In the genomic region with DNA sequence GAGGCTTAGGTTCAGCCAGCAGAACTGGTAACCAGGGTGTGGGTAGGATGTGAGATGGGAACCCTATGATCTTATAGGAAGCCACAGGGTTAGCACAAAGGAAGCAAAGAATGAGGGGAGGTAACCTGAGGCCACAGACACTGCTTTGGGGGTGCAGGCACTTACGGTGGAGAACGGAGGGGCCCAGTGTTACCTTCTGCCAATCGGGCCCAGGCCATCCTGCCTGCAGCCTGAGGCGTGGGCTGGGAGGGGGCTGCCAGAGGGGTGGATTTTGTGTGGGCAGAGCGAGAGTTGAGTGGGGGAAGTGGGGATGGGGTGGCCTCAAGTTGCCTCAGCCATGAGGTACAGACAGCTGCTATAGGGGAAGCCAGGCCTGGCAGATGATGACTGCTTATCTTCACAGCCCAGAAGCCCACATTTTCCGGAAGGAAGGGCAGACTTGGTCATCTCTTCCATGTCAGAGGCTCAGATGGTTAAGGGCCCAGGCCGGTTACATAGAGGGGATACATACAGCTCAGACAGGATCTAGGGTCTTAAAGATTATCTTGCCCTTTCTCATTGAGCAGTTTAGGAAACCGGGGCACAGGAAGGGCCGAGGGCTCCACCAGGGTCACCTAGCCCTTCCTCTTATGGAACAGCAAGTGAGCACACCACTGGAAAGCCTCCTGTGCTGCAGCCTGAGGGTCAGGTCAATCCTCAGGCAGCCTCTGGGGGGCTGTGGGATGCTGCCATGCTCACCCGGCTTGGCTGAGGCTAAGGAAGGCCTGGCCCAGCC, we compare ENCODE assay signal across 1 cellular context.
TF ChIP-seq lines count a peak whose summit lies in the region.

No MANE protein-coding gene starts in this region.

TF ChIP-seq in K562, 482 proteins besides CTCF, POLR2A, EP300 and RAD21 (continued from another document and continues in another):
- no peak for TF ChIP-seq CHAMP1 (IDR thresholded peaks at IDR 0.05)
- no peak for TF ChIP-seq PHB (CRISPR knock-in tag; IDR thresholded peaks at IDR 0.05)
- no peak for TF ChIP-seq NFATC3 (IDR thresholded peaks at IDR 0.05)
- TF ChIP-seq FOXK1 (CRISPR knock-in tag; IDR thresholded peaks at IDR 0.05; ENCODE audit: borderline replicate concordance) = no peak
- TF ChIP-seq POLR2G (IDR thresholded peaks at IDR 0.05; ENCODE audit: low read depth, low read length) = no peak
- peak; percentile 95 for TF ChIP-seq RNF2 (IDR thresholded peaks at IDR 0.05)
- no peak for TF ChIP-seq ZKSCAN1 (IDR thresholded peaks at IDR 0.05; ENCODE audit: low read depth, low read length)
- TF ChIP-seq, protein P1, sequence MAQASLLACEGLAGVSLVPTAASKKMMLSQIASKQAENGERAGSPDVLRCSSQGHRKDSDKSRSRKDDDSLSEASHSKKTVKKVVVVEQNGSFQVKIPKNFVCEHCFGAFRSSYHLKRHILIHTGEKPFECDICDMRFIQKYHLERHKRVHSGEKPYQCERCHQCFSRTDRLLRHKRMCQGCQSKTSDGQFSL (CRISPR knock-in tag; IDR thresholded peaks at IDR 0.05) = peak; percentile 75
- TF ChIP-seq, protein P1 (tag; IDR thresholded peaks at IDR 0.05) = no peak
- peak; percentile 76; the same call in 1 of the 2 replicates for TF ChIP-seq OTX1 (CRISPR knock-in tag; IDR thresholded peaks at IDR 0.05)
- TF ChIP-seq, protein P2, sequence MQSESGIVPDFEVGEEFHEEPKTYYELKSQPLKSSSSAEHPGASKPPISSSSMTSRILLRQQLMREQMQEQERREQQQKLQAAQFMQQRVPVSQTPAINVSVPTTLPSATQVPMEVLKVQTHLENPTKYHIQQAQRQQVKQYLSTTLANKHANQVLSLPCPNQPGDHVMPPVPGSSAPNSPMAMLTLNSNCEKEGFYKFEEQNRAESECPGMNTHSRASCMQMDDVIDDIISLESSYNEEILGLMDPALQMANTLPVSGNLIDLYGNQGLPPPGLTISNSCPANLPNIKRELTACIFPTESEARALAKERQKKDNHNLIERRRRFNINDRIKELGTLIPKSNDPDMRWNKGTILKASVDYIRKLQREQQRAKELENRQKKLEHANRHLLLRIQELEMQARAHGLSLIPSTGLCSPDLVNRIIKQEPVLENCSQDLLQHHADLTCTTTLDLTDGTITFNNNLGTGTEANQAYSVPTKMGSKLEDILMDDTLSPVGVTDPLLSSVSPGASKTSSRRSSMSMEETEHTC (IDR thresholded peaks at IDR 0.05) = 0 out of 2 replicates have a peak, but pooled peaks have one; percentile 48
- 0 out of 2 replicates have a peak, but pooled peaks have one; percentile 65 for TF ChIP-seq ZNF695 (CRISPR knock-in tag; IDR thresholded peaks at IDR 0.05)
- peak; percentile 76; the same call in 1 of the 2 replicates for TF ChIP-seq NCOA1 (IDR thresholded peaks at IDR 0.05; ENCODE audit: low read depth)
- peak; percentile 54; the same call in 1 of the 2 replicates for TF ChIP-seq SPI1 (IDR thresholded peaks at IDR 0.05; ENCODE audit: borderline replicate concordance, low read depth, low read length)
- TF ChIP-seq HBP1 (CRISPR knock-in tag; IDR thresholded peaks at IDR 0.05) = peak; percentile 78
- TF ChIP-seq, protein P3, sequence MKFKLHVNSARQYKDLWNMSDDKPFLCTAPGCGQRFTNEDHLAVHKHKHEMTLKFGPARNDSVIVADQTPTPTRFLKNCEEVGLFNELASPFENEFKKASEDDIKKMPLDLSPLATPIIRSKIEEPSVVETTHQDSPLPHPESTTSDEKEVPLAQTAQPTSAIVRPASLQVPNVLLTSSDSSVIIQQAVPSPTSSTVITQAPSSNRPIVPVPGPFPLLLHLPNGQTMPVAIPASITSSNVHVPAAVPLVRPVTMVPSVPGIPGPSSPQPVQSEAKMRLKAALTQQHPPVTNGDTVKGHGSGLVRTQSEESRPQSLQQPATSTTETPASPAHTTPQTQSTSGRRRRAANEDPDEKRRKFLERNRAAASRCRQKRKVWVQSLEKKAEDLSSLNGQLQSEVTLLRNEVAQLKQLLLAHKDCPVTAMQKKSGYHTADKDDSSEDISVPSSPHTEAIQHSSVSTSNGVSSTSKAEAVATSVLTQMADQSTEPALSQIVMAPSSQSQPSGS (CRISPR knock-in tag; IDR thresholded peaks at IDR 0.05) = no peak
- TF ChIP-seq FOSL1 (tag; conservative IDR thresholded peaks at IDR 0.05) = peak; percentile 57
- TF ChIP-seq TFE3 (CRISPR knock-in tag; IDR thresholded peaks at IDR 0.05) = no peak
- TF ChIP-seq RBM25 (IDR thresholded peaks at IDR 0.05; ENCODE audit: low read depth, low read length, severe bottlenecking) = no peak
- no peak for TF ChIP-seq SMAD3 (CRISPR knock-in tag; conservative IDR thresholded peaks at IDR 0.05)
- peak; percentile 65 for TF ChIP-seq MYC (IDR thresholded peaks at IDR 0.05; ENCODE audit: low read depth, low read length)
- no peak for TF ChIP-seq MYC (CRISPR knock-in tag; IDR thresholded peaks at IDR 0.05; ENCODE audit: borderline replicate concordance, low read depth)
- peak; percentile 36; the same call in 1 of the 2 replicates for TF ChIP-seq EP400 (IDR thresholded peaks at IDR 0.05)
- no peak for TF ChIP-seq SAFB2 (IDR thresholded peaks at IDR 0.05; ENCODE audit: borderline replicate concordance, low read depth, low read length, severe bottlenecking)
- peak in 1 of 2 experiments; percentile 74; a peak in 2 of 4 replicates for TF ChIP-seq TBL1XR1 (IDR thresholded peaks at IDR 0.05; ENCODE audit: low read length in 2 of 2)
- peak; percentile 11; the same call in 1 of the 2 replicates for TF ChIP-seq BCL6 (CRISPR knock-in tag; IDR thresholded peaks at IDR 0.05)
- peak; percentile 54; the same call in 1 of the 2 replicates for TF ChIP-seq ATF3 (IDR thresholded peaks at IDR 0.05)
- no peak for TF ChIP-seq ATF3 (CRISPR knock-in tag; conservative IDR thresholded peaks at IDR 0.05)
- TF ChIP-seq ZNF134 (CRISPR knock-in tag; conservative IDR thresholded peaks at IDR 0.05) = peak; percentile 33; the same call in 1 of the 2 replicates
- no peak for TF ChIP-seq KHSRP (IDR thresholded peaks at IDR 0.05)
- TF ChIP-seq SRSF1 (IDR thresholded peaks at IDR 0.05; ENCODE audit: low read depth, low read length) = no peak
- TF ChIP-seq CREM (IDR thresholded peaks at IDR 0.05; ENCODE audit: low read depth) = peak; percentile 71; the same call in 1 of the 2 replicates
- TF ChIP-seq ZNF224 (CRISPR knock-in tag; IDR thresholded peaks at IDR 0.05) = no peak
- TF ChIP-seq, protein P4, sequence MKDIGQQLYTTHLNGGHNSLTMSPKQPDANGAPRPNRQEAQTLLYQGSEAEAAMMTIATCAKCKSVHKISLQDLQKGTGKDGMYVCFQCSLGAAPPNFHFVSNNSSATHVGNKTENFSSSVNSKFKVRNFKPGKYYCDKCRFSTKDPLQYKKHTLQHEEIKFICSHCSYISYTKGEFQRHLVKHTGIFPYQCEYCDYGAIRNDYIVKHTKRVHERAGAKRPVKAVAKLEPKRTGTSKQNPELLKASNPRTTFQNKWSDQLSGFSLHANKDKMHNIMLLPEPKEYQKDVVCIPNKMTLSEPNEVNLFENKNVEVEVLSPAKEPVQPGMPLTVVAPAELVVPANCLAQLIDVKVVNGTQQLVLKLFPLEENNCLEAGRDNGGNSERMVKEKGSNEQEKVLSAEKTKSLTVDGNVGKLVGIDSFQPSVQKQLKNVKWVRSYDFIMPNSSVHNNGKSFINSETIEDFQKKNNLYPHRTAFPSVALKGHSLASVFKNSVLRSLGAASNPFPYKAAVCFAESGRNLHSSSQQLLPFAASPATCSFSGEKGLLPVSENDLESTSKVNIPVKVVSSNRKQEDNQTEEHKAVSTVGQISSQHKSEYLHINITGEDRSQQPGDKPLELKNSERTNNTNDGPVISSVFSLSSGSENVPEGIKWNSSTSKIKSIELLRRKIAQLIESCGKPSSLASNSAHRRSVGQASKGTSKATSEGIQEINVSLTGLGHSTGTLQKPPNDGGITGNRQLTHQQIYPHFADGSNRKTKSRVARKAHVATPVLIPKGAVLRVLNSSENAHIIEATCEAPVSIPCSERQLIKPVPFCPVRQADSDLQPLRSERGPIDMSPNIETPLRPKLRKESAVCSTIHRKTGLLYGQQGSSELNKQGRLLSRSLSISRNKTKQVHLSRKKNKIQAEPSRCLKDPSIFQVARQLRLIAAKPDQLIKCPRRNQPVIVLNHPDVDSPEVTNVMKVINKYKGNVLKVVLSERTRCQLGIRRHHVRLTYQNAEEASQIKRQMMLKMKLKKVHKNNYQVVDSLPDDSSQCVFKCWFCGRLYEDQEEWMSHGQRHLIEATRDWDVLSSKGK (CRISPR knock-in tag; IDR thresholded peaks at IDR 0.05) = no peak
- peak; percentile 62 for TF ChIP-seq LEF1 (IDR thresholded peaks at IDR 0.05)
- TF ChIP-seq ZNF165 (CRISPR knock-in tag; IDR thresholded peaks at IDR 0.05; ENCODE audit: borderline replicate concordance) = 0 out of 2 replicates have a peak, but pooled peaks have one; percentile 45
- no peak for TF ChIP-seq RFX5 (IDR thresholded peaks at IDR 0.05; ENCODE audit: low read depth, low read length)
- peak; percentile 60 for TF ChIP-seq JUN (IDR thresholded peaks at IDR 0.05; ENCODE audit: borderline replicate concordance, low read depth, low read length)
- TF ChIP-seq JUN (CRISPR knock-in tag; IDR thresholded peaks at IDR 0.05; ENCODE audit: borderline replicate concordance) = no peak
- peak; percentile 77; the same call in 1 of the 2 replicates for TF ChIP-seq HDAC2 (IDR thresholded peaks at IDR 0.05)
- TF ChIP-seq SMAD4 (CRISPR knock-in tag; conservative IDR thresholded peaks at IDR 0.05) = peak; percentile 96
- no peak for TF ChIP-seq TFAM (CRISPR knock-in tag; conservative IDR thresholded peaks at IDR 0.05)
- no peak for TF ChIP-seq PTBP1 (IDR thresholded peaks at IDR 0.05; ENCODE audit: low read depth, low read length)
- TF ChIP-seq TAF1 (IDR thresholded peaks at IDR 0.05; ENCODE audit: control insufficient read depth, extremely low read depth, insufficient read depth, low read length, severe bottlenecking) = peak; percentile 32
- TF ChIP-seq, protein P5, sequence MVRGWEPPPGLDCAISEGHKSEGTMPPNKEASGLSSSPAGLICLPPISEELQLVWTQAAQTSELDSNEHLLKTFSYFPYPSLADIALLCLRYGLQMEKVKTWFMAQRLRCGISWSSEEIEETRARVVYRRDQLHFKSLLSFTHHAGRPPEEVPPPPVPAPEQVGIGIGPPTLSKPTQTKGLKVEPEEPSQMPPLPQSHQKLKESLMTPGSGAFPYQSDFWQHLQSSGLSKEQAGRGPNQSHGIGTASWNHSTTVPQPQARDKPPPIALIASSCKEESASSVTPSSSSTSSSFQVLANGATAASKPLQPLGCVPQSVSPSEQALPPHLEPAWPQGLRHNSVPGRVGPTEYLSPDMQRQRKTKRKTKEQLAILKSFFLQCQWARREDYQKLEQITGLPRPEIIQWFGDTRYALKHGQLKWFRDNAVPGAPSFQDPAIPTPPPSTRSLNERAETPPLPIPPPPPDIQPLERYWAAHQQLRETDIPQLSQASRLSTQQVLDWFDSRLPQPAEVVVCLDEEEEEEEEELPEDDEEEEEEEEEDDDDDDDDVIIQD (CRISPR knock-in tag; IDR thresholded peaks at IDR 0.05) = no peak
- TF ChIP-seq ZBED1 (IDR thresholded peaks at IDR 0.05) = 0 out of 2 replicates have a peak, but pooled peaks have one; percentile 25
- 0 out of 2 replicates have a peak, but pooled peaks have one; percentile 64 for TF ChIP-seq SMARCC2 (IDR thresholded peaks at IDR 0.05; ENCODE audit: low read depth)
